Comparison of ENCODE assay signal across 1 cellular context in the genomic region with DNA sequence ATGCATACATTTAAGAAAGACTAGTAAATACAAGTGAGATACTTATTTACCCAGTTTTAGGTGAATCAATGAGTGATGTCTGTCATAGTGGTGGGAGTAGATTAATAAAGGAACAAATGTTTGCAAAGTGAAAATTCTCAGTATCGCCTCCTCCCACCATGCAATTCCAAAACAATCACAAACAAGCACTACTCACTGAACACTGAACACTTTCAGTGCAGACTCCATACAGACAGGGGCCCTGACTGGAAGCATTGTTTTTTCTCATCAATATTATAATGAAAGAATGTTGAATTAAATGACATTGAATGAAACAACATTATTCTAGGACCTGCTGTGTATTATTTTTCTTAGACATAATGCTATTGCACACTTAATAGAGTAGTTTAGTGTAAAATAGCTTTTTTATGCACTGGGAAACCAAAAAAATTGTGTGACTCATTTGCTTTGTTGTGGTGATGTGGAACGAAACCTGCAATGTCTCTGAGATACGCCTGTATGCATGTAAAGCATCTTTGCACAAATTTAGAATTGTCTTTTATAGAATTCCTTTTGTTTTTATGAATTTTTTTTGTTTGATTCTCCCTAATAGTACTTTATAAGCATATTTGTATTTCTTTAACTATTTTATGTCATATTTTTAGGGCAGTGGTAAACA.
TF ChIP-seq lines count a peak whose summit lies in the region.

No MANE protein-coding gene starts in this region.

TF ChIP-seq in HEK293T, 16 proteins besides CTCF, POLR2A, EP300 and RAD21:
- TF ChIP-seq, protein P1, sequence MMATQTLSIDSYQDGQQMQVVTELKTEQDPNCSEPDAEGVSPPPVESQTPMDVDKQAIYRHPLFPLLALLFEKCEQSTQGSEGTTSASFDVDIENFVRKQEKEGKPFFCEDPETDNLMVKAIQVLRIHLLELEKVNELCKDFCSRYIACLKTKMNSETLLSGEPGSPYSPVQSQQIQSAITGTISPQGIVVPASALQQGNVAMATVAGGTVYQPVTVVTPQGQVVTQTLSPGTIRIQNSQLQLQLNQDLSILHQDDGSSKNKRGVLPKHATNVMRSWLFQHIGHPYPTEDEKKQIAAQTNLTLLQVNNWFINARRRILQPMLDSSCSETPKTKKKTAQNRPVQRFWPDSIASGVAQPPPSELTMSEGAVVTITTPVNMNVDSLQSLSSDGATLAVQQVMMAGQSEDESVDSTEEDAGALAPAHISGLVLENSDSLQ (IDR thresholded peaks at IDR 0.05): no peak
- no peak for TF ChIP-seq HDGF (IDR thresholded peaks at IDR 0.05; ENCODE audit: borderline replicate concordance)
- no peak for TF ChIP-seq FOXM1 (IDR thresholded peaks at IDR 0.05; ENCODE audit: borderline replicate concordance)
- no peak for TF ChIP-seq ZNF384 (IDR thresholded peaks at IDR 0.05)
- TF ChIP-seq FOXK2 (IDR thresholded peaks at IDR 0.05): no peak
- TF ChIP-seq ARNT (IDR thresholded peaks at IDR 0.05): no peak
- no peak for TF ChIP-seq NFRKB (IDR thresholded peaks at IDR 0.05)
- TF ChIP-seq CTBP1 (IDR thresholded peaks at IDR 0.05; ENCODE audit: borderline replicate concordance): no peak
- no peak for TF ChIP-seq BHLHE40 (IDR thresholded peaks at IDR 0.05; ENCODE audit: borderline replicate concordance)
- TF ChIP-seq L3MBTL2 (conservative IDR thresholded peaks at IDR 0.05): no peak
- TF ChIP-seq SUZ12 (IDR thresholded peaks at IDR 0.05): no peak
